In genomic region chr19:7516878-7517277, GRCh38 we compare ENCODE assay signal across 11 cellular contexts. TPM values are rescaled to one million over a fixed set of nuclear protein-coding genes. Genes with fewer than 3 reads are reported as not detected.
A peak's percentile ranks its signal among the peaks of the same experiment; 100 is the strongest.
DNase-seq lines count a peak whose midpoint lies in the region; ATAC-seq and TF ChIP-seq lines count a peak whose summit lies in the region.
"Had no signal": no experiment of that assay in that cellular context is flagged by ENCODE, and none has a peak within 500 bp of the region (broad histone marks: within the 10 kb centered on the region; RNA-seq: fewer than 3 reads in every experiment).

No MANE protein-coding gene starts in this region.

- peak overlapping the region; percentile 50 for H3K4me3 Mint-ChIP-seq in activated CD4-positive, alpha-beta memory T cell treated with anti-CD3 and anti-CD28 coated beads, Interleukin-2, amount 10 ng/mL, durations not matched to agents 7 days and 5 days

- CTCF ChIA-PET in activated CD4-positive, alpha-beta memory T cell treated with anti-CD3 and anti-CD28 coated beads, Interleukin-2, amount 10 ng/mL, durations not matched to agents 7 days and 5 days (lab: Charles Lee), result interaction anchor here (0.9 kb wide), 1 partner anchor 20 kb away, joined by 3 read pairs; a partner anchor contains a TSS

- intact Hi-C loops in left ventricle myocardium inferior (cut with micrococcal nuclease), result no loop called here
- intact Hi-C loops in sigmoid colon (cut with DNase I), result no loop called here

- in situ Hi-C loops in GM23248 (cut with MboI), result no loop called here

- peaks cover 29% of the 10 kb centered on the region for H3K27me3 Mint-ChIP-seq in activated CD4-positive, alpha-beta memory T cell treated with anti-CD3 and anti-CD28 coated beads, Interleukin-2, amount 10 ng/mL, durations not matched to agents 7 days and 5 days

- H3K4me1 Mint-ChIP-seq in activated CD4-positive, alpha-beta memory T cell treated with anti-CD3 and anti-CD28 coated beads, Interleukin-2, amount 10 ng/mL, durations not matched to agents 7 days and 5 days, result peaks cover 15% of the 10 kb centered on the region

- H4K20me1 ChIP-seq in GM23248 (ENCODE audit: insufficient read depth), result no peaks in the 10 kb centered on the region

- H3F3A ChIP-seq in GM23248 (ENCODE audit: insufficient read depth), result no peaks in the 10 kb centered on the region; the same call in 1 of the 2 replicates

- peak overlapping the region; percentile 95 for H3K9ac ChIP-seq in GM23248

- WGBS in GM23248 (ENCODE audit: low coverage in 1 of 2, low lambda C conversion rate in 2 of 2, missing lambda C conversion rate in 2 of 2), 2 experiments, result 6 to 16% methylated on average over 4 of the region's 4 CpGs
- WGBS in sigmoid colon, 2 donors, result 58 to 76% methylated on average over 4 of the region's 4 CpGs

- no peak for TF ChIP-seq EP300 in sigmoid colon (IDR thresholded peaks at IDR 0.05)

- H3K4me1 ChIP-seq in GM23248 (ENCODE audit: insufficient read depth) (peaks cover 6% of the 10 kb centered on the region), left ventricle myocardium inferior (peaks cover 37% of the 10 kb centered on the region), sigmoid colon (peaks cover 0 to 36% (median 32%) of the 10 kb centered on the region in 4 donors)

- no peaks in the 10 kb centered on the region for H3K9me3 Mint-ChIP-seq in activated CD4-positive, alpha-beta memory T cell treated with anti-CD3 and anti-CD28 coated beads, Interleukin-2, amount 10 ng/mL, durations not matched to agents 7 days and 5 days

- H3K4me3 ChIP-seq in GM23248, result peak overlapping the region; percentile 80
- H3K4me3 ChIP-seq in left ventricle myocardium inferior, result peak overlapping the region; percentile 90
- H3K4me3 ChIP-seq in sigmoid colon, result peak overlapping the region; percentile 84 to 91 (median 88)

- H3K9me2 ChIP-seq in GM23248 (ENCODE audit: insufficient read depth), result no peaks in the 10 kb centered on the region

- H3K9me3 ChIP-seq in GM23248 (ENCODE audit: low read depth) (no peaks in the 10 kb centered on the region), left ventricle myocardium inferior (replicated peaks) (no peaks in the 10 kb centered on the region), sigmoid colon (no peaks in the 10 kb centered on the region)

- no peaks in the 10 kb centered on the region for H3K36me3 Mint-ChIP-seq in activated CD4-positive, alpha-beta memory T cell treated with anti-CD3 and anti-CD28 coated beads, Interleukin-2, amount 10 ng/mL, durations not matched to agents 7 days and 5 days (ENCODE audit: low read depth)

- H3K27me3 ChIP-seq in GM23248 (replicated peaks; ENCODE audit: insufficient read depth) (no peaks in the 10 kb centered on the region), left ventricle myocardium inferior (ENCODE audit: low read depth) (no peaks in the 10 kb centered on the region), sigmoid colon (no peaks in the 10 kb centered on the region)

- H3K36me3 ChIP-seq in GM23248 (ENCODE audit: low read depth), result no peaks in the 10 kb centered on the region
- H3K36me3 ChIP-seq in left ventricle myocardium inferior, result peaks cover 13% of the 10 kb centered on the region
- H3K36me3 ChIP-seq in sigmoid colon, result peaks cover 8 to 18% (median 9%) of the 10 kb centered on the region in 4 donors

- no peak for TF ChIP-seq POLR2A in sigmoid colon (IDR thresholded peaks at IDR 0.05)

- ATAC-seq in HG02571 (IDR thresholded peaks at IDR 0.05; ENCODE audit: unreplicated experiment) (no peak), HG02678 (IDR thresholded peaks at IDR 0.05; ENCODE audit: unreplicated experiment) (no peak)

- DNase-seq in GM23248 (peak; percentile 27), left ventricle myocardium inferior (no peak), sigmoid colon (peak; percentile 64)
- no peak for DNase-seq in activated CD4-positive, alpha-beta memory T cell treated with anti-CD3 and anti-CD28 coated beads, Interleukin-2, amount 10 ng/mL, durations not matched to agents 7 days and 5 days
- no peak for DNase-seq in effector CD4-positive, alpha-beta T cell
- no peak for DNase-seq in stimulated activated CD4-positive, alpha-beta T cell treated with anti-CD3 and anti-CD28 coated beads, Interleukin-15, amount 100 ng/mL, for 24 hours
- DNase-seq: NCI-H510A treated with DMSO at 0.1 percent for 48 hours; stimulated activated naive CD4-positive, alpha-beta T cell treated with Interleukin-2 at 50 U/mL for 16 hours had no signal

- POLR2A ChIA-PET in activated CD4-positive, alpha-beta memory T cell treated with anti-CD3 and anti-CD28 coated beads, Interleukin-2, amount 10 ng/mL, durations not matched to agents 7 days and 5 days (lab: Charles Lee), result no interaction called here

- no peak overlapping the region for H3K27ac ChIP-seq in GM23248
- peak overlapping the region; percentile 94 for H3K27ac ChIP-seq in left ventricle myocardium inferior (replicated peaks)
- peak overlapping the region; percentile 85 to 96 (median 94) for H3K27ac ChIP-seq in sigmoid colon
- H3K27ac ChIP-seq: epithelial cell of prostate had no signal

- TF ChIP-seq CTCF in left ventricle myocardium inferior (IDR thresholded peaks at IDR 0.05; ENCODE audit: borderline replicate concordance), result no peak
- no peak for TF ChIP-seq CTCF in sigmoid colon (IDR thresholded peaks at IDR 0.05)

- no peak overlapping the region for H3K27ac Mint-ChIP-seq in activated CD4-positive, alpha-beta memory T cell treated with anti-CD3 and anti-CD28 coated beads, Interleukin-2, amount 10 ng/mL, durations not matched to agents 7 days and 5 days

- peaks cover 8% of the 10 kb centered on the region; the same call in 1 of the 2 replicates for H3K79me2 ChIP-seq in GM23248 (ENCODE audit: insufficient read depth)

- peak overlapping the region; percentile 64; the same call in 1 of the 2 replicates for H2AFZ ChIP-seq in GM23248

- peak overlapping the region; percentile 80 for H3K4me2 ChIP-seq in GM23248 (ENCODE audit: unreplicated experiment)

RNA-seq across cellular contexts. Expression of gene ZNF358, which starts 1.0 kb away (rescaled TPM):
- 51.1 and 56.3 TPM in 2 replicates for total RNA-seq in GM23248 (2014; rRNA removed; shearing (Covaris generic))
- 11.4 and 12.0 TPM in 2 replicates for polyA plus RNA-seq in GM23248 (2016; fragmentation: Nextera tagmentation; extraction: Ambion mirVana)
- 1 to 10 TPM; 5.5 to 7.5 TPM for total RNA-seq in activated CD4-positive, alpha-beta memory T cell treated with anti-CD3 and anti-CD28 coated beads, Interleukin-2, amount 10 ng/mL, durations not matched to agents 7 days and 5 days
- total RNA-seq in left ventricle myocardium inferior, result 88.5 TPM
- total RNA-seq in sigmoid colon, result 100 to 1,000 TPM in 1 of 4 donors, 10 to 100 TPM in 3; 64.5 to 120 (median 69.6) TPM
- polyA plus RNA-seq in sigmoid colon, result 10 to 100 TPM; 29.3 to 52.9 (median 31.9) TPM

RNA-seq across cellular contexts. Expression of gene MCOLN1, which starts 5.5 kb away (rescaled TPM):
- total RNA-seq in GM23248 (2014; rRNA removed; shearing (Covaris generic)), result 4.9 and 5.9 TPM in 2 replicates
- polyA plus RNA-seq in GM23248 (2016; fragmentation: Nextera tagmentation; extraction: Ambion mirVana) (28.6 TPM in 2 replicates), sigmoid colon (10 to 100 TPM; 16.0 to 23.7 (median 16.8) TPM)
- 10 to 100 TPM; 15.2 to 15.3 TPM for total RNA-seq in activated CD4-positive, alpha-beta memory T cell treated with anti-CD3 and anti-CD28 coated beads, Interleukin-2, amount 10 ng/mL, durations not matched to agents 7 days and 5 days
- total RNA-seq in left ventricle myocardium inferior (16.8 TPM), sigmoid colon (10 to 100 TPM; 15.5 to 21.3 (median 17.1) TPM)

RNA-seq across cellular contexts. Expression of gene PNPLA6, which starts 18.6 kb away (rescaled TPM):
- total RNA-seq in GM23248 (2014; rRNA removed; shearing (Covaris generic)), result 86.6 and 116 TPM in 2 replicates
- polyA plus RNA-seq in GM23248 (2016; fragmentation: Nextera tagmentation; extraction: Ambion mirVana), result 65.0 and 67.2 TPM in 2 replicates
- 100 to 1,000 TPM; 130 to 152 TPM for total RNA-seq in activated CD4-positive, alpha-beta memory T cell treated with anti-CD3 and anti-CD28 coated beads, Interleukin-2, amount 10 ng/mL, durations not matched to agents 7 days and 5 days
- 52.7 TPM for total RNA-seq in left ventricle myocardium inferior
- total RNA-seq in sigmoid colon, result 10 to 100 TPM; 35.2 to 77.0 (median 44.1) TPM
- polyA plus RNA-seq in sigmoid colon, result 10 to 100 TPM; 13.6 to 76.3 (median 15.0) TPM

RNA-seq across cellular contexts. Expression of gene PEX11G, which starts 28.0 kb away (rescaled TPM):
- 4.0 and 5.2 TPM in 2 replicates for total RNA-seq in GM23248 (2014; rRNA removed; shearing (Covaris generic))
- polyA plus RNA-seq in GM23248 (2016; fragmentation: Nextera tagmentation; extraction: Ambion mirVana) (6.0 and 6.2 TPM in 2 replicates), sigmoid colon (10 to 100 TPM in 1 of 3 donors, 1 to 10 TPM in 2; 5.4 to 12.3 (median 6.6) TPM)
- 1 to 10 TPM in 1 of 2 experiments, under 1 TPM in 1; 0.68 to 1.7 TPM for total RNA-seq in activated CD4-positive, alpha-beta memory T cell treated with anti-CD3 and anti-CD28 coated beads, Interleukin-2, amount 10 ng/mL, durations not matched to agents 7 days and 5 days
- total RNA-seq in left ventricle myocardium inferior (1.2 TPM), sigmoid colon (1 to 10 TPM in 3 of 4 donors, not detected in 1; 2.3 to 4.8 (median 3.6) TPM)

Comparison
In these comparisons a context has a peak if more than half of its experiments do, and no peak if none do; other contexts are left out.
1. DNase-seq: peak in GM23248 (single experiment) and sigmoid colon (single experiment); none in activated CD4-positive, alpha-beta memory T cell treated with anti-CD3 and anti-CD28 coated beads, Interleukin-2, amount 10 ng/mL, durations not matched to agents 7 days and 5 days (single experiment), left ventricle myocardium inferior (single experiment), effector CD4-positive, alpha-beta T cell (single experiment) and stimulated activated CD4-positive, alpha-beta T cell treated with anti-CD3 and anti-CD28 coated beads, Interleukin-15, amount 100 ng/mL, for 24 hours (single experiment).
2. Peak in every context shown above with its lines, with median percentiles within 50 percentile points of each other: H3K4me3 ChIP-seq.